ENCODE assay signal across 10 cellular contexts in genomic region chr21:34844924-34845238, GRCh38.
DNase-seq lines count a peak whose midpoint lies in the region; ATAC-seq, FAIRE-seq and TF ChIP-seq lines count a peak whose summit lies in the region.
"Had no signal": no experiment of that assay in that cellular context is flagged by ENCODE, and none has a peak within 500 bp of the region (broad histone marks: within the 10 kb centered on the region; RNA-seq: fewer than 3 reads in every experiment).

No MANE protein-coding gene starts in this region.

- DNase-seq in activated CD8-positive, alpha-beta memory T cell treated with anti-CD3 and anti-CD28 coated beads for 24 hours, result peak; percentile 56
- DNase-seq in activated CD8-positive, alpha-beta memory T cell treated with anti-CD3 and anti-CD28 coated beads, Interleukin-2, amount 50 U/mL, for 4 hours, result no peak
- DNase-seq in OCI-LY7 (ENCODE audit: low spot score), result peak; percentile 32
- no peak for DNase-seq in foreskin keratinocyte
- no peak for DNase-seq in lower leg skin (ENCODE audit: low spot score in 2 of 2)
- DNase-seq in D721Med (ENCODE audit: insufficient read length, low spot score), result no peak
- DNase-seq: kidney glomerular epithelial cell had no signal

- no peaks in the 10 kb centered on the region for H3K9me2 ChIP-seq in OCI-LY7 (ENCODE audit: insufficient read depth, low read length)

- TF ChIP-seq CTCF in OCI-LY7 (conservative IDR thresholded peaks at IDR 0.05; ENCODE audit: low read length), result no peak
- no peak for TF ChIP-seq CTCF in foreskin keratinocyte (conservative IDR thresholded peaks at IDR 0.05)
- TF ChIP-seq CTCF in lower leg skin (IDR thresholded peaks at IDR 0.05), result no peak
- no peak for TF ChIP-seq CTCF in D721Med (IDR thresholded peaks at IDR 0.05; ENCODE audit: insufficient read depth, missing control alignments)

- H3K9me3 ChIP-seq in OCI-LY7 (ENCODE audit: low read length) (no peaks in the 10 kb centered on the region), thymus (ENCODE audit: control insufficient read depth) (no peaks in the 10 kb centered on the region)

- BruUV-seq in OCI-LY7 (replicated peaks; lab: Mats Ljungman, UMichigan), result no TSS peak

- no peaks in the 10 kb centered on the region for H3K79me2 ChIP-seq in OCI-LY7 (ENCODE audit: insufficient read depth, low read depth, low read length)

- H3K4me2 ChIP-seq in OCI-LY7 (ENCODE audit: low read length), result peak overlapping the region; percentile 34; the same call in 1 of the 2 replicates

- intact Hi-C loops in OCI-LY7 (cut with micrococcal nuclease; ENCODE audit: unreplicated experiment), result no loop called here
- intact Hi-C loops in lower leg skin (cut with DNase I; ENCODE audit: low total_unique reads), result no loop called here

- H3K27me3 ChIP-seq in foreskin keratinocyte, result no peaks in the 10 kb centered on the region
- H3K27me3 ChIP-seq in thymus (ENCODE audit: control insufficient read depth, insufficient read depth), result no peaks in the 10 kb centered on the region

- H3K27ac ChIP-seq in OCI-LY7 (ENCODE audit: low read depth, low read length, poor library complexity, severe bottlenecking) (no peak overlapping the region), foreskin keratinocyte (peak overlapping the region; percentile 59), thymus (ENCODE audit: low read depth) (peak overlapping the region; percentile 74)

- TF ChIP-seq POLR2A in lower leg skin (IDR thresholded peaks at IDR 0.05), result no peak

- H2AFZ ChIP-seq in OCI-LY7 (ENCODE audit: low read length), result no peak overlapping the region

- H3K36me3 ChIP-seq in OCI-LY7 (ENCODE audit: insufficient read depth, low read length), result peaks cover 23% of the 10 kb centered on the region; the same call in 1 of the 2 replicates
- H3K36me3 ChIP-seq in thymus (ENCODE audit: control insufficient read depth, insufficient read depth), result peaks cover 63% of the 10 kb centered on the region

- WGBS in thymus, result 90% methylated on average over 4 of the region's 4 CpGs
- 46 to 60% methylated on average over 4 of the region's 4 CpGs for WGBS in lower leg skin, 2 donors

- POLR2A ChIA-PET in OCI-LY7 (lab: Charles Lee), result interaction anchor here (0.6 kb wide), 1 partner anchor 1182 kb away, joined by 4 read pairs; no protein-coding TSS in a partner anchor

- H4K20me1 ChIP-seq in OCI-LY7 (ENCODE audit: insufficient read depth, low read length), result no peaks in the 10 kb centered on the region

- no peak for FAIRE-seq in D721Med (lab: Jason Lieb, UNC)
- FAIRE-seq: GM18507 had no signal

- peaks cover 21% of the 10 kb centered on the region for H3K4me1 ChIP-seq in OCI-LY7 (ENCODE audit: insufficient read depth, low read length, poor library complexity, severe bottlenecking)
- peaks cover 40% of the 10 kb centered on the region for H3K4me1 ChIP-seq in foreskin keratinocyte
- H3K4me1 ChIP-seq in thymus (ENCODE audit: control insufficient read depth, insufficient read depth, low read length), result no peaks in the 10 kb centered on the region

- CTCF ChIA-PET in OCI-LY7 (lab: Charles Lee; ENCODE audit: unreplicated experiment), result no interaction called here

- peak; percentile 2 for ATAC-seq in foreskin keratinocyte
- no peak for ATAC-seq in HG03280 (IDR thresholded peaks at IDR 0.05; ENCODE audit: unreplicated experiment)

- H3K4me3 ChIP-seq in OCI-LY7 (ENCODE audit: low read depth, low read length, poor library complexity, severe bottlenecking) (no peak overlapping the region), thymus (ENCODE audit: low read length) (no peak overlapping the region), lower leg skin (ENCODE audit: low read depth, poor library complexity, severe bottlenecking) (no peak overlapping the region)

Comparison
In these comparisons a context has a peak if more than half of its experiments do, and no peak if none do; other contexts are left out.
1. DNase-seq: peak in activated CD8-positive, alpha-beta memory T cell treated with anti-CD3 and anti-CD28 coated beads for 24 hours (single experiment) and OCI-LY7 (single experiment); none in activated CD8-positive, alpha-beta memory T cell treated with anti-CD3 and anti-CD28 coated beads, Interleukin-2, amount 50 U/mL, for 4 hours (single experiment), foreskin keratinocyte (0 of 2), lower leg skin (0 of 2) and D721Med (single experiment).